10 cellular contexts compared by ENCODE assay signal in the genomic region with DNA sequence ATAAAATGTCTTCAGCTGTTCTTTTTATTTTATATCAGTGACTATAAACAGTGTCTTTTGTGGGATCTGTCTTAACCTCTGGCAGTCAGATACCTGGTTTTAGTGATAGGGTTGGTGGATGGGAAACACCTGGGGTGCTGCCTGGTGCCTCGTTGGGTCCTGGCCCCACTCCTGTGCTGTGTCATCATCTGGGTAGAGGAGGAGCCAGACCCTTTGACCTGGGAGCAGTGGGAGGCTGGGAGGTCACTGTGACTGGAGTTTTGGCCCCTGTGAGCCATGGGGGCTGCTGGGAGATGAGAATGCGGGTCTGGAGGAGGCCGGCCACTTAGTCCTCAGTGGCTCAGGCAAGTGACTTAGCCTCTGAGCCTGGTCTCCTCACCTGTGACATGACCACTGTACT. TPM values are rescaled to one million over a fixed set of nuclear protein-coding genes. Genes with fewer than 3 reads are reported as not detected.
"Had no signal": no experiment of that assay in that cellular context is flagged by ENCODE, and none has a peak within 500 bp of the region (broad histone marks: within the 10 kb centered on the region; RNA-seq: fewer than 3 reads in every experiment).

No MANE protein-coding gene starts in this region.

- H3K4me3 ChIP-seq: GM23248 had no signal

- H3K9me3 Mint-ChIP-seq: H9, HFFc6, IgD-negative memory B cell had no signal

- DNase-seq: GM23248, H9, HCEC 1CT, HFFc6, KG1 had no signal

- H3K27ac ChIP-seq: GM23248, HL-60 had no signal

- H3K27ac Mint-ChIP-seq: HFFc6, IgD-negative memory B cell had no signal

- H3K4me1 Mint-ChIP-seq: IgD-negative memory B cell had no signal

- H3K9ac ChIP-seq: GM23248 had no signal

- H2AFZ ChIP-seq: GM23248 had no signal

- FAIRE-seq: H1, H54, HepG2 had no signal

- H3K4me3 Mint-ChIP-seq: H9, HFFc6, IgD-negative memory B cell had no signal

RNA-seq across cellular contexts. Expression of a gene that starts 29.4 kb away (rescaled TPM):
- polyA plus RNA-seq: IgD-negative memory B cell had no signal
